ENCODE assay signal across 1 cellular context in the genomic region with DNA sequence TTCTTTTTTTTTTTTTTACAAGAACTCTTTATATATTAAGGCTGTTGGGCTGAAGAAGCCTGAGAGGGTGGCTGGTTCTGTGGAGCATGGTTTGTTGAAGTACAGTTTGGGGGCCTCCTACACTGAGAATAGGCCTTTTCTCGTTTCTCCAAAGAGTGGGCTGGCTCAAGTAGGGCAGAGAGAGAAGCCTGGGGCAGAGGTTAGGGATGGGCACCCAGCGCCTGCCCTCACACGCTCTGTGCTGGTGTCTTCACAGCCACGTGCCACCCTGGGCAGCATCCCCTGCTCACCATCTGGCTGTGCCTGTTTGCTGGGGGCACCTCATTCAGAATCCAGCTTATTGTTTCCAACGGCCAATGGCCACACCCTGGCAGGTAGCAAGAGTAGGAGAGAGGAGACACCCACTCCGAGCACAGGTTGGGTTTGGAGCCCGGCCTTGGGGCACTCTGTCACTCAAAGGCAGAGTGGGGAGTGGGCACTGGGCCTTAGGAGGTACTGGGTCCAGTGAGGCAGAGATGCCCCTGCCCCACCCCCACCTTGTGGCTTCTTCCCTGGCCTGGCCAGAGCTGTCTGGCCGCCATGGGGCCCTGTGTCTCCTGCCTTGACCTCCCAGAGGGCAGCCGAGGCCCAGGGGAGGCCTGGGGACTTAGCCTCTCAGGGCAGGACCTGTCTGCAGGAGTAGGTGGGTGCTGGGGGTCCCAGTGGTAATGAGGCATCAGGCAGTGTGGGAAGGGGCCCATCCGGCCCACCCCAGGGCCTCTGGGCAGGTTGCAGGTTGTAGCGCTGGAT.
TF ChIP-seq lines count a peak whose summit lies in the region.

No MANE protein-coding gene starts in this region.

TF ChIP-seq in WTC11, 78 proteins besides CTCF, POLR2A, EP300 and RAD21 (continued from another document):
- TF ChIP-seq AFF4 (CRISPR knock-in tag; IDR thresholded peaks at IDR 0.05; ENCODE audit: borderline replicate concordance) (no peak), CREM (CRISPR knock-in tag; IDR thresholded peaks at IDR 0.05) (no peak), ETV6 (CRISPR knock-in tag; IDR thresholded peaks at IDR 0.05) (no peak), ESRRA (CRISPR knock-in tag; IDR thresholded peaks at IDR 0.05; ENCODE audit: borderline replicate concordance) (no peak)
- TF ChIP-seq, protein P1, sequence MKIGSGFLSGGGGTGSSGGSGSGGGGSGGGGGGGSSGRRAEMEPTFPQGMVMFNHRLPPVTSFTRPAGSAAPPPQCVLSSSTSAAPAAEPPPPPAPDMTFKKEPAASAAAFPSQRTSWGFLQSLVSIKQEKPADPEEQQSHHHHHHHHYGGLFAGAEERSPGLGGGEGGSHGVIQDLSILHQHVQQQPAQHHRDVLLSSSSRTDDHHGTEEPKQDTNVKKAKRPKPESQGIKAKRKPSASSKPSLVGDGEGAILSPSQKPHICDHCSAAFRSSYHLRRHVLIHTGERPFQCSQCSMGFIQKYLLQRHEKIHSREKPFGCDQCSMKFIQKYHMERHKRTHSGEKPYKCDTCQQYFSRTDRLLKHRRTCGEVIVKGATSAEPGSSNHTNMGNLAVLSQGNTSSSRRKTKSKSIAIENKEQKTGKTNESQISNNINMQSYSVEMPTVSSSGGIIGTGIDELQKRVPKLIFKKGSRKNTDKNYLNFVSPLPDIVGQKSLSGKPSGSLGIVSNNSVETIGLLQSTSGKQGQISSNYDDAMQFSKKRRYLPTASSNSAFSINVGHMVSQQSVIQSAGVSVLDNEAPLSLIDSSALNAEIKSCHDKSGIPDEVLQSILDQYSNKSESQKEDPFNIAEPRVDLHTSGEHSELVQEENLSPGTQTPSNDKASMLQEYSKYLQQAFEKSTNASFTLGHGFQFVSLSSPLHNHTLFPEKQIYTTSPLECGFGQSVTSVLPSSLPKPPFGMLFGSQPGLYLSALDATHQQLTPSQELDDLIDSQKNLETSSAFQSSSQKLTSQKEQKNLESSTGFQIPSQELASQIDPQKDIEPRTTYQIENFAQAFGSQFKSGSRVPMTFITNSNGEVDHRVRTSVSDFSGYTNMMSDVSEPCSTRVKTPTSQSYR (CRISPR knock-in tag; IDR thresholded peaks at IDR 0.05), result no peak
- TF ChIP-seq, protein P2, sequence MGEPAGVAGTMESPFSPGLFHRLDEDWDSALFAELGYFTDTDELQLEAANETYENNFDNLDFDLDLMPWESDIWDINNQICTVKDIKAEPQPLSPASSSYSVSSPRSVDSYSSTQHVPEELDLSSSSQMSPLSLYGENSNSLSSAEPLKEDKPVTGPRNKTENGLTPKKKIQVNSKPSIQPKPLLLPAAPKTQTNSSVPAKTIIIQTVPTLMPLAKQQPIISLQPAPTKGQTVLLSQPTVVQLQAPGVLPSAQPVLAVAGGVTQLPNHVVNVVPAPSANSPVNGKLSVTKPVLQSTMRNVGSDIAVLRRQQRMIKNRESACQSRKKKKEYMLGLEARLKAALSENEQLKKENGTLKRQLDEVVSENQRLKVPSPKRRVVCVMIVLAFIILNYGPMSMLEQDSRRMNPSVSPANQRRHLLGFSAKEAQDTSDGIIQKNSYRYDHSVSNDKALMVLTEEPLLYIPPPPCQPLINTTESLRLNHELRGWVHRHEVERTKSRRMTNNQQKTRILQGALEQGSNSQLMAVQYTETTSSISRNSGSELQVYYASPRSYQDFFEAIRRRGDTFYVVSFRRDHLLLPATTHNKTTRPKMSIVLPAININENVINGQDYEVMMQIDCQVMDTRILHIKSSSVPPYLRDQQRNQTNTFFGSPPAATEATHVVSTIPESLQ (CRISPR knock-in tag; IDR thresholded peaks at IDR 0.05), result no peak
- TF ChIP-seq, protein P3, sequence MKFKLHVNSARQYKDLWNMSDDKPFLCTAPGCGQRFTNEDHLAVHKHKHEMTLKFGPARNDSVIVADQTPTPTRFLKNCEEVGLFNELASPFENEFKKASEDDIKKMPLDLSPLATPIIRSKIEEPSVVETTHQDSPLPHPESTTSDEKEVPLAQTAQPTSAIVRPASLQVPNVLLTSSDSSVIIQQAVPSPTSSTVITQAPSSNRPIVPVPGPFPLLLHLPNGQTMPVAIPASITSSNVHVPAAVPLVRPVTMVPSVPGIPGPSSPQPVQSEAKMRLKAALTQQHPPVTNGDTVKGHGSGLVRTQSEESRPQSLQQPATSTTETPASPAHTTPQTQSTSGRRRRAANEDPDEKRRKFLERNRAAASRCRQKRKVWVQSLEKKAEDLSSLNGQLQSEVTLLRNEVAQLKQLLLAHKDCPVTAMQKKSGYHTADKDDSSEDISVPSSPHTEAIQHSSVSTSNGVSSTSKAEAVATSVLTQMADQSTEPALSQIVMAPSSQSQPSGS (CRISPR knock-in tag; IDR thresholded peaks at IDR 0.05; ENCODE audit: borderline replicate concordance, low read depth), result no peak
